23 cellular contexts compared by ENCODE assay signal in genomic region chr20:58045156-58045555, GRCh38.
"Had no signal": no experiment of that assay in that cellular context is flagged by ENCODE, and none has a peak within 500 bp of the region (broad histone marks: within the 10 kb centered on the region; RNA-seq: fewer than 3 reads in every experiment).

No MANE protein-coding gene starts in this region.

- H3K27ac ChIP-seq: parathyroid adenoma, psoas muscle, stomach, tibial artery, upper lobe of right lung had no signal

- H3K4me3 Mint-ChIP-seq: activated CD4-positive, alpha-beta memory T cell treated with anti-CD3 and anti-CD28 coated beads, Interleukin-2, amount 10 ng/mL, durations not matched to agents 7 days and 5 days; activated CD4-positive, alpha-beta T cell treated with anti-CD3 and anti-CD28 coated beads, Interleukin-2, amount 10 ng/mL, durations not matched to agents 24 days and 14 days; activated naive CD8-positive, alpha-beta T cell; central memory CD8-positive, alpha-beta T cell; mesothelial cell of epicardium; naive B cell; stimulated activated naive B cell treated with anti-CD40 and anti-IgM and Interleukin-4, amounts not matched to agents 10 μg/mL and 1 μg/mL and 100 μg/mL, for 72 hours; T-helper 17 cell had no signal

- H3K4me1 ChIP-seq: parathyroid adenoma, psoas muscle, stomach, upper lobe of right lung had no signal

- H3K4me3 ChIP-seq: psoas muscle, stomach, tibial artery, upper lobe of right lung had no signal

- H3K27me3 ChIP-seq: tibial artery, upper lobe of right lung had no signal

- H3K4me1 Mint-ChIP-seq: activated CD4-positive, alpha-beta memory T cell treated with anti-CD3 and anti-CD28 coated beads, Interleukin-2, amount 10 ng/mL, durations not matched to agents 7 days and 5 days; activated CD4-positive, alpha-beta T cell treated with anti-CD3 and anti-CD28 coated beads, Interleukin-2, amount 10 ng/mL, durations not matched to agents 24 days and 14 days; central memory CD8-positive, alpha-beta T cell; mesothelial cell of epicardium; naive B cell; stimulated activated naive B cell treated with anti-CD40 and anti-IgM and Interleukin-4, amounts not matched to agents 10 μg/mL and 1 μg/mL and 100 μg/mL, for 72 hours; T-helper 17 cell had no signal

- H3K9me3 Mint-ChIP-seq: activated CD4-positive, alpha-beta memory T cell treated with anti-CD3 and anti-CD28 coated beads, Interleukin-2, amount 10 ng/mL, durations not matched to agents 7 days and 5 days; activated CD4-positive, alpha-beta T cell treated with anti-CD3 and anti-CD28 coated beads, Interleukin-2, amount 10 ng/mL, durations not matched to agents 24 days and 14 days; central memory CD8-positive, alpha-beta T cell had no signal

- ATAC-seq: left ventricle myocardium superior; psoas muscle; stimulated activated naive B cell treated with anti-CD40 and anti-IgM and Interleukin-4, amounts not matched to agents 10 μg/mL and 1 μg/mL and 100 μg/mL, for 72 hours; T-helper 17 cell; upper lobe of right lung had no signal

- H3K27me3 Mint-ChIP-seq: activated CD4-positive, alpha-beta T cell treated with anti-CD3 and anti-CD28 coated beads, Interleukin-2, amount 10 ng/mL, durations not matched to agents 24 days and 14 days had no signal

- H3K36me3 Mint-ChIP-seq: activated naive CD8-positive, alpha-beta T cell; mesothelial cell of epicardium; naive B cell; stimulated activated naive B cell treated with anti-CD40 and anti-IgM and Interleukin-4, amounts not matched to agents 10 μg/mL and 1 μg/mL and 100 μg/mL, for 72 hours had no signal

- H3K27ac Mint-ChIP-seq: activated CD4-positive, alpha-beta memory T cell treated with anti-CD3 and anti-CD28 coated beads, Interleukin-2, amount 10 ng/mL, durations not matched to agents 7 days and 5 days; activated CD4-positive, alpha-beta T cell treated with anti-CD3 and anti-CD28 coated beads, Interleukin-2, amount 10 ng/mL, durations not matched to agents 24 days and 14 days; activated naive CD8-positive, alpha-beta T cell; mesothelial cell of epicardium; naive B cell; stimulated activated naive B cell treated with anti-CD40 and anti-IgM and Interleukin-4, amounts not matched to agents 10 μg/mL and 1 μg/mL and 100 μg/mL, for 72 hours; T-helper 17 cell had no signal

- H3K9me3 ChIP-seq: tibial artery, upper lobe of right lung had no signal

- DNase-seq: activated CD4-positive, alpha-beta memory T cell treated with anti-CD3 and anti-CD28 coated beads, Interleukin-2, amount 10 ng/mL, durations not matched to agents 7 days and 5 days; activated CD4-positive, alpha-beta T cell treated with anti-CD3 and anti-CD28 coated beads, Interleukin-2, amount 10 ng/mL, durations not matched to agents 24 days and 14 days; activated CD4-positive, CD25-positive, alpha-beta regulatory T cell treated with anti-CD3 and anti-CD28 coated beads, Interleukin-2, amount 50 U/mL, for 72 hours; activated effector memory CD4-positive, alpha-beta T cell treated with Interleukin-2 at 50 U/mL for 16 hours; activated naive CD4-positive, alpha-beta T cell treated with Interleukin-2 at 50 U/mL for 16 hours; anterior cingulate cortex; effector memory CD4-positive, alpha-beta T cell; left ventricle myocardium superior; naive B cell; nucleus accumbens; psoas muscle; stimulated activated CD4-positive, alpha-beta T cell treated with anti-CD3 and anti-CD28 coated beads, Interleukin-15, amount 100 ng/mL, for 24 hours; stimulated activated CD4-positive, alpha-beta T cell treated with anti-CD3 and anti-CD28 coated beads, Interleukin-2, amount 100 ng/mL, for 24 hours; stimulated activated naive B cell treated with anti-CD40 and anti-IgM and Interleukin-4, amounts not matched to agents 10 μg/mL and 1 μg/mL and 100 μg/mL, for 72 hours; stomach; T-helper 17 cell; T1000; tibial artery; upper lobe of right lung had no signal

- H3K36me3 ChIP-seq: stomach, tibial artery, upper lobe of right lung had no signal
